16 cellular contexts compared by ENCODE assay signal in the genomic region with DNA sequence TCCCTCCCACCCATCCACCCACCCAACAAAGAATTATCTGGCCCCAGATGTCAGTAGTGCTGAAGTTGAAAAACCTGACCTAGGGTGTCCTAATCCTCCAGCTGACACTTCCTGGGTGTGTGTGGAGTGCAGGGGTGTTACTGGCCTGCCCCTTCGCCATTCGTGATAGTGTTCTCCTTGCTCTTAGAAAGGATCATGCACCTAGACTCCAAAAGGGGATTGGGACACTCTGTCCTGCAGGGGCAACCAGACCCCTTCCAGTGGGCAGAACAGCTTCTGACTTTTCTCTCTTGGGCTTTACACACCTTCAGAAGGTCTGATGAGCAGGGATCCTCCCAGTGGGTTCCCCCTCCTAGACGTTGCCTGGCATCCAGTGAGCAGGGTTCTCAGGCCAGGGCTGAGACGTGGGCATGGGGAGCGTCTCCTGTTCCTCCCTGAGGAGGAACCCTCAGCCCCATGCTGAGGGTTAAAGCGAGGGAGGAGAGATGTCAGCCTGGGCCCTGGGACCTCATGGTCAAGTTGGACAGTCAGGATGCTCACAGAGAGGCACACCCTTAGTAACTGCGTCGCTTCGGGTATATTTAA.
DNase-seq lines count a peak whose midpoint lies in the region; ATAC-seq and TF ChIP-seq lines count a peak whose summit lies in the region.
"Had no signal": no experiment of that assay in that cellular context is flagged by ENCODE, and none has a peak within 500 bp of the region (broad histone marks: within the 10 kb centered on the region; RNA-seq: fewer than 3 reads in every experiment).

No MANE protein-coding gene starts in this region.

- BruUV-seq in Caco-2 (replicated peaks; lab: Mats Ljungman, UMichigan): no TSS peak

- peak overlapping the region; percentile 98 for H3K27ac ChIP-seq in AG04450 (ENCODE audit: low read depth, low read length)
- peak overlapping the region; percentile 15 to 22 for H3K27ac ChIP-seq in ascending aorta
- H3K27ac ChIP-seq in osteoblast (ENCODE audit: low read depth, low read length): peak overlapping the region; percentile 99
- no peak overlapping the region for H3K27ac ChIP-seq in upper lobe of right lung

- no peak overlapping the region for H2AFZ ChIP-seq in osteoblast (ENCODE audit: low read length)

- H3K4me3 Mint-ChIP-seq in Caco-2 (ENCODE audit: unreplicated experiment): no peak overlapping the region
- H3K4me3 Mint-ChIP-seq: endodermal cell had no signal

- DNase-seq in AG04450 (ENCODE audit: low read depth, low spot score): no peak
- DNase-seq in Caco-2: no peak
- no peak for DNase-seq in ascending aorta (ENCODE audit: low spot score in 2 of 2)
- no peak for DNase-seq in osteoblast (ENCODE audit: insufficient read length, low spot score, missing footprints)
- DNase-seq in hypothalamus (lab: John Stamatoyannopoulos, UW): no peak
- no peak for DNase-seq in upper lobe of right lung
- no peak for DNase-seq in NAMALWA (ENCODE audit: low spot score)
- DNase-seq: activated CD4-positive, alpha-beta T cell treated with anti-CD3 and anti-CD28 coated beads for 4 hours; activated gamma-delta T cell; endodermal cell; GF-D8; NCI-H1105; NCI-H2227 treated with DMSO at 0.1 percent for 48 hours; stimulated activated CD8-positive, alpha-beta memory T cell treated with anti-CD3 and anti-CD28 coated beads, Interleukin-4, amount 100 ng/mL, for 48 hours; transverse colon had no signal

- peaks cover 56% of the 10 kb centered on the region for H3K36me3 Mint-ChIP-seq in Caco-2 (ENCODE audit: insufficient read depth, unreplicated experiment)

- intact Hi-C loops in Caco-2 (cut with micrococcal nuclease; ENCODE audit: unreplicated experiment) (loop anchor here (5.0 kb wide), 1 partner anchor 132 kb away; no protein-coding TSS in a partner anchor), ascending aorta (cut with DNase I) (no loop called here), upper lobe of right lung (cut with DNase I) (no loop called here)

- TF ChIP-seq CTCF in AG04450 (IDR thresholded peaks at IDR 0.05; ENCODE audit: low read depth, low read length) (no peak), Caco-2 (IDR thresholded peaks at IDR 0.05; ENCODE audit: insufficient read depth in 1 of 2, low read depth in 1 of 2, low read length in 1 of 2, severe bottlenecking in 1 of 2, unreplicated experiment in 1 of 2) (no peak), ascending aorta (IDR thresholded peaks at IDR 0.05) (no peak), osteoblast (IDR thresholded peaks at IDR 0.05; ENCODE audit: extremely low read depth, low read depth, low read length) (no peak), upper lobe of right lung (IDR thresholded peaks at IDR 0.05) (no peak)

- peaks cover 64% of the 10 kb centered on the region for H3K79me2 ChIP-seq in osteoblast (ENCODE audit: insufficient read depth, low read length)

- H3K27ac Mint-ChIP-seq in Caco-2 (ENCODE audit: unreplicated experiment): peak overlapping the region; percentile 84
- H3K27ac Mint-ChIP-seq: endodermal cell had no signal

- H3K27me3 ChIP-seq in AG04450 (ENCODE audit: control insufficient read depth, insufficient read depth, low read length) (no peaks in the 10 kb centered on the region), Caco-2 (replicated peaks; ENCODE audit: control insufficient read depth, insufficient read depth, low read length) (no peaks in the 10 kb centered on the region), ascending aorta (no peaks in the 10 kb centered on the region), osteoblast (ENCODE audit: insufficient read depth, low read length) (no peaks in the 10 kb centered on the region), upper lobe of right lung (no peaks in the 10 kb centered on the region)
- H3K27me3 ChIP-seq: breast epithelium, transverse colon had no signal

- H3K36me3 ChIP-seq in Caco-2 (ENCODE audit: control insufficient read depth, insufficient read depth, low read length): no peaks in the 10 kb centered on the region; the same call in none of the 2 replicates
- H3K36me3 ChIP-seq in ascending aorta: peaks cover 6 to 19% of the 10 kb centered on the region in 2 donors
- H3K36me3 ChIP-seq in osteoblast (ENCODE audit: insufficient read depth, low read length): peaks cover 85% of the 10 kb centered on the region
- peaks cover 10% of the 10 kb centered on the region for H3K36me3 ChIP-seq in upper lobe of right lung
- H3K36me3 ChIP-seq: breast epithelium, transverse colon had no signal

- H3K4me2 ChIP-seq in osteoblast (ENCODE audit: insufficient read depth, low read length): no peak overlapping the region

- POLR2A ChIA-PET in AG04450 (lab: Yijun Ruan, JAX) (interaction anchor here (1.5 to 3.3 kb wide), 4 partner anchors 8 to 54 kb away, joined by 6 to 44 read pairs (median 14); no protein-coding TSS in a partner anchor), Caco-2 (lab: Charles Lee) (interaction anchor here (1.1 to 2.2 kb wide), 2 partner anchors 75 to 115 kb away, joined by 3 to 9 read pairs; partner anchors contain the start of genes AAGAB and IQCH)

- H3K27me3 Mint-ChIP-seq in Caco-2 (ENCODE audit: insufficient read depth, unreplicated experiment): no peaks in the 10 kb centered on the region

- peaks cover 43% of the 10 kb centered on the region for H3K4me1 Mint-ChIP-seq in Caco-2 (ENCODE audit: low read depth, unreplicated experiment)

- H3K4me1 ChIP-seq in Caco-2 (peaks cover 53% of the 10 kb centered on the region), ascending aorta (peaks cover 15 to 35% of the 10 kb centered on the region in 2 donors), osteoblast (ENCODE audit: insufficient read depth, low read length) (peaks cover 66% of the 10 kb centered on the region), upper lobe of right lung (peaks cover 48% of the 10 kb centered on the region)

- H4K20me1 ChIP-seq in osteoblast (ENCODE audit: insufficient read depth, low read length): no peaks in the 10 kb centered on the region

- no peak for ATAC-seq in upper lobe of right lung

- H3K9me3 Mint-ChIP-seq in Caco-2 (ENCODE audit: unreplicated experiment): no peaks in the 10 kb centered on the region
- H3K9me3 Mint-ChIP-seq: endodermal cell had no signal

- CTCF ChIA-PET in AG04450 (lab: Charles Lee) (no interaction called here), Caco-2 (lab: Charles Lee) (no interaction called here)

- H3K9me3 ChIP-seq in AG04450 (ENCODE audit: control insufficient read depth, insufficient read depth, low read length) (no peaks in the 10 kb centered on the region; the same call in 1 of the 2 replicates), Caco-2 (no peaks in the 10 kb centered on the region), ascending aorta (no peaks in the 10 kb centered on the region), osteoblast (ENCODE audit: low read depth, low read length) (no peaks in the 10 kb centered on the region), upper lobe of right lung (no peaks in the 10 kb centered on the region)
- H3K9me3 ChIP-seq: breast epithelium, transverse colon had no signal

- H3K4me3 ChIP-seq in AG04450 (ENCODE audit: low read depth, low read length) (no peak overlapping the region), Caco-2 (ENCODE audit: low read depth, low read length) (no peak overlapping the region), ascending aorta (no peak overlapping the region), osteoblast (ENCODE audit: insufficient read depth, low read length) (no peak overlapping the region), upper lobe of right lung (no peak overlapping the region)
- H3K4me3 ChIP-seq: breast epithelium, transverse colon had no signal
